In the genomic region with DNA sequence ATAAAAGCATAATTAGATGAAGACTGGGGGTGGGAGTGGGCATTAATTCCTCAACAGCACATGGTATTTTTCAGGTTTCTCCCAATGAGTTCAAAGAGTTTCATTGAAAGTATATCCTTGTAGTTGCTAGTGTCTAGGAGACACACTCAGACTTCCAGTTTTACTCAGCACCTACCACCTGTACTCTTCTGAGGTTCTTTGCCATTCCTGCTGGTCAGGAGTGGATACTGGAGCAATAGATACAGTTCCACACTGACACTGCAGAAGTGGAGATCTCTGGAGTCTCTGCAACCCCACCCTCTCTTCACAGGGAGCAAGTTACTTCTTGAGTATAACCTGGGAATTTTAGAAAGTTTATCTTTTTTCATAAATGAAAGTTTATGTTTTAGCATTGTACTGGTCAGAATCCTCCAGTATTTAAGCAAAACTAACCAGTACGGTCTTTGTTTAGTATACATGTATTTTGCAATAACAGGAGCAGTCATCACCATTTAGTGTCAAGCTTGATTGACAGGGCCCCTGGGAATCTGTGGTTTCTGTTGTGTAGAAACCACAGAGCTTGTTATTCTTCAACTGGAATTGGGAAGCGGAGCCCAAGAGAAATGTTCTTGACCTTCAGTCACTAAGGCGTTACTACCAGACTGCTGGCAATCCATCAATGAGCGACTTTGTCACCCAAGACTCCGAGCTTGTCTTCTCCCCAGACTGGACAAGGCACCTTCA, we compare ENCODE assay signal across 1 cellular context.
TF ChIP-seq lines count a peak whose summit lies in the region.

No MANE protein-coding gene starts in this region.

TF ChIP-seq in GM12878, 131 proteins besides CTCF, POLR2A, EP300 and RAD21 (continued from another document):
- TF ChIP-seq ZBTB11 (CRISPR knock-in tag; IDR thresholded peaks at IDR 0.05) (no peak), NR2C2 (IDR thresholded peaks at IDR 0.05; ENCODE audit: borderline replicate concordance, control insufficient read depth, insufficient read length, low read depth) (no peak), ZSCAN29 (IDR thresholded peaks at IDR 0.05) (no peak), RAD51 (IDR thresholded peaks at IDR 0.05) (no peak), GATAD2B (conservative IDR thresholded peaks at IDR 0.05; ENCODE audit: low read depth) (no peak), NRF1 (conservative IDR thresholded peaks at IDR 0.05; ENCODE audit: low read depth, low read length) (no peak), ZBED1 (IDR thresholded peaks at IDR 0.05; ENCODE audit: borderline replicate concordance) (no peak), FOXM1 (IDR thresholded peaks at IDR 0.05; ENCODE audit: low read depth, low read length) (no peak), SKIL (IDR thresholded peaks at IDR 0.05; ENCODE audit: low read depth, poor library complexity, severe bottlenecking) (no peak), CHD1 (IDR thresholded peaks at IDR 0.05; ENCODE audit: low read depth, low read length) (no peak), ELK1 (IDR thresholded peaks at IDR 0.05; ENCODE audit: low read depth, low read length) (no peak)
- TF ChIP-seq, protein P1, sequence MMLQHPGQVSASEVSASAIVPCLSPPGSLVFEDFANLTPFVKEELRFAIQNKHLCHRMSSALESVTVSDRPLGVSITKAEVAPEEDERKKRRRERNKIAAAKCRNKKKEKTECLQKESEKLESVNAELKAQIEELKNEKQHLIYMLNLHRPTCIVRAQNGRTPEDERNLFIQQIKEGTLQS (IDR thresholded peaks at IDR 0.05; ENCODE audit: borderline replicate concordance, extremely low read depth, low read depth, low read length), result no peak
